In genomic region chr12:54016478-54016964, GRCh38 we compare ENCODE assay signal across 9 cellular contexts. TPM values are rescaled to one million over a fixed set of nuclear protein-coding genes. Genes with fewer than 3 reads are reported as not detected.
DNase-seq lines count a peak whose midpoint lies in the region; FAIRE-seq and TF ChIP-seq lines count a peak whose summit lies in the region.
"Had no signal": no experiment of that assay in that cellular context is flagged by ENCODE, and none has a peak within 500 bp of the region (broad histone marks: within the 10 kb centered on the region; RNA-seq: fewer than 3 reads in every experiment).

No MANE protein-coding gene starts in this region.

- WGBS in small intestine, 3 donors, result 2 to 5% (median 4%) methylated on average over 24 to 25 of the region's 25 CpGs

- H3K27ac ChIP-seq in coronary artery (no peak overlapping the region), small intestine (ENCODE audit: low read depth in 1 of 2, low read length in 1 of 2) (no peak overlapping the region), substantia nigra (ENCODE audit: low read depth, low read length, poor library complexity, severe bottlenecking) (no peak overlapping the region)

- no peaks in the 10 kb centered on the region for H3K36me3 ChIP-seq in small intestine (ENCODE audit: control insufficient read depth in 2 of 2, insufficient read depth in 2 of 2, low read length in 2 of 2)

- H3K4me3 ChIP-seq in coronary artery, result peak overlapping the region; percentile 71
- H3K4me3 ChIP-seq in small intestine (ENCODE audit: low read depth in 1 of 2, low read length in 2 of 2), result no peak overlapping the region

- FAIRE-seq in small intestine (lab: Jason Lieb, UNC), result no peak

- no peak for TF ChIP-seq CTCF in coronary artery (IDR thresholded peaks at IDR 0.05)

- H3K27me3 ChIP-seq in small intestine (ENCODE audit: control insufficient read depth in 2 of 2, insufficient read depth in 2 of 2, low read length in 2 of 2), result peaks cover 6 to 48% of the 10 kb centered on the region in 2 donors

- H3K9me3 ChIP-seq in small intestine (ENCODE audit: control insufficient read depth, low read depth), result no peaks in the 10 kb centered on the region

- peaks cover 0 to 2% of the 10 kb centered on the region in 2 donors for H3K4me1 ChIP-seq in small intestine (ENCODE audit: control insufficient read depth in 2 of 2, insufficient read depth in 1 of 2, low read depth in 1 of 2, low read length in 1 of 2)

- DNase-seq in GM04503 (ENCODE audit: low read depth) (peak; percentile 88), NCI-H446 (lab: John Stamatoyannopoulos, UW) (peak; percentile 25 to 67), coronary artery (ENCODE audit: low spot score) (no peak), small intestine (peak; percentile 50), NCI-H524 treated with DMSO at 0.1 percent for 48 hours (lab: John Stamatoyannopoulos, UW) (no peak), RPMI8226 (no peak), middle frontal gyrus (ENCODE audit: extremely low spot score, low spot score) (no peak), substantia nigra (lab: John Stamatoyannopoulos, UW) (no peak)
- DNase-seq: activated CD4-positive, alpha-beta T cell treated with anti-CD3 and anti-CD28 coated beads, Interleukin-2, amount 10 ng/mL, durations not matched to agents 24 days and 14 days had no signal

RNA-seq across cellular contexts. Expression of gene HOXC8, which starts 7.7 kb away (rescaled TPM):
- under 1 TPM in 1 of 3 donors, not detected in 2; 0.03 TPM for polyA plus RNA-seq in small intestine

RNA-seq across cellular contexts. Expression of gene HOXC6, which starts 11.7 kb away (rescaled TPM):
- polyA plus RNA-seq in small intestine, result 1 to 10 TPM in 2 of 3 donors, not detected in 1; 1.5 to 1.9 TPM

RNA-seq across cellular contexts. Expression of gene HOXC5, which starts 16.3 kb away (rescaled TPM):
- polyA plus RNA-seq in small intestine, result under 1 TPM in 1 of 3 donors, not detected in 2; 0.63 TPM

RNA-seq across cellular contexts. Expression of gene HOXC9, which starts 16.6 kb away (rescaled TPM):
- polyA plus RNA-seq in small intestine, result not detected

RNA-seq across cellular contexts. Expression of gene HOXC10, which starts 31.6 kb away (rescaled TPM):
- not detected for polyA plus RNA-seq in small intestine

Comparison
In these comparisons a context has a peak if more than half of its experiments do, and no peak if none do; other contexts are left out.
1. DNase-seq: peak in GM04503 (single experiment), NCI-H446 (2 of 2) and small intestine (single experiment); none in coronary artery (single experiment), NCI-H524 treated with DMSO at 0.1 percent for 48 hours (single experiment), RPMI8226 (single experiment), middle frontal gyrus (single experiment) and substantia nigra (0 of 49).